Comparison of ENCODE assay signal across 8 cellular contexts in the genomic region with DNA sequence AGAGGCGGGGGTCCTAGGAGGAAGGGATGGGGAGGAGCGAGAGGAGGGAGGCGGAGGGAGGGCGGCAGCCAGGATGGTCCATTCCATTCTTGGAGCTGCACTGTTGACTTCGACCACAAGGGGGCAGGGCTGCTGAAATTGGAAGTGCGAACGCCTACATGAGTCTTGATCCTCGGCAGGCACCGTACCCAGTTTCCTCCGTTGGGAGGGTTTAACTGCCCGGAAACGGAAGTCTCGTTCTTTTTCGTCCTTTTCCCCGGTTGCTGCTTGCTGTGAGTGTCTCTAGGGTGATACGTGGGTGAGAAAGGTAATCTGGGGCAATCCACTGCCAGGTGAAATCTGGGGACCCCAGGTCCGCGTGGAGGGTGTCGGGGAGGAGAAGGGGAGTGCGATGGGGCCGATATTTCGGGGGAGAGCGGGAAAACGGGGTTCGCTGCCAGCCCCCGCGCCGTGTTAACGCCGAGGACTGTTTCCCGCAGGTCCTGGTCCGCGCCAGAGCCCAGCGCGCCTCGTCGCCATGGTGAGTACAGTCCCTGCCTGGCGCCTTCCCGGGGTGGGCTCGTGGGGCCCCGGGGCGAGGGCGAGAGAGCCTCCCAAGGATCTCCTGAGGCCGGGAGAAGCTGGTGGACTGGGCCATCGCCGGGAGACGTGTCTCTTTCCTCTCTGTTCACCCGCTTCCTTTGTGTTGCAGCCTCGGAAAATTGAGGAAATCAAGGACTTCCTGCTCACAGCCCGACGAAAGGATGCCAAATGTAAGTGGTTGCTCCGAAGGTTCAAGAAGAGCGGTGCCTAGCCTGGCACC. TPM values are rescaled to one million over a fixed set of nuclear protein-coding genes. Genes with fewer than 3 reads are reported as not detected.
DNase-seq lines count a peak whose midpoint lies in the region; ATAC-seq and TF ChIP-seq lines count a peak whose summit lies in the region.

A gene (plus strand): TSS at position 240 of the 802 bp plus-strand sequence. CDS start 278 bp downstream, at position 518.

- H3K9me3 Mint-ChIP-seq in activated T-helper 2 cell treated with anti-CD3 and anti-CD28 coated beads, Interferon-gamma antibody, Interleukin-2, Interleukin-4, amounts not matched to agents 10 μg/mL and 5 μg/mL and 100 μg/mL, durations not matched to agents 14 hours and 24 hours and 36 hours: no peaks in the 10 kb centered on the region
- H3K9me3 Mint-ChIP-seq in natural killer cell: no peaks in the 10 kb centered on the region

- TF ChIP-seq CTCF in LNCaP clone FGC (IDR thresholded peaks at IDR 0.05; ENCODE audit: control insufficient read depth, extremely low read depth, insufficient read depth) (peak; percentile 99), RWPE2 (IDR thresholded peaks at IDR 0.05; ENCODE audit: poor library complexity, severe bottlenecking) (peak; percentile 92), natural killer cell (IDR thresholded peaks at IDR 0.05) (peak; percentile 88)

- DNase-seq in DMS79 treated with DMSO at 0.1 percent for 48 hours (lab: John Stamatoyannopoulos, UW) (peak; percentile 71), LNCaP clone FGC (ENCODE audit: low read depth) (peak; percentile 96), RWPE2 (ENCODE audit: low spot score) (peak; percentile 93), fibroblast of peridontal ligament (ENCODE audit: extremely low read depth) (peak; percentile 98), natural killer cell (peak; percentile 93)
- DNase-seq in activated T-helper 2 cell treated with anti-CD3 and anti-CD28 coated beads, Interferon-gamma antibody, Interleukin-2, Interleukin-4, amounts not matched to agents 10 μg/mL and 5 μg/mL and 100 μg/mL, durations not matched to agents 14 hours and 24 hours and 36 hours (ENCODE audit: low spot score): peak; percentile 91
- DNase-seq in stimulated activated naive CD4-positive, alpha-beta T cell treated with Interleukin-2 at 50 U/mL for 16 hours (lab: John Stamatoyannopoulos, UW): peak; percentile 94

- peaks cover 10% of the 10 kb centered on the region for H3K27me3 ChIP-seq in RWPE2 (ENCODE audit: insufficient read depth, poor library complexity, severe bottlenecking)

- peaks cover 27% of the 10 kb centered on the region for H3K4me1 Mint-ChIP-seq in activated T-helper 2 cell treated with anti-CD3 and anti-CD28 coated beads, Interferon-gamma antibody, Interleukin-2, Interleukin-4, amounts not matched to agents 10 μg/mL and 5 μg/mL and 100 μg/mL, durations not matched to agents 14 hours and 24 hours and 36 hours (ENCODE audit: low read depth)
- peaks cover 32 to 46% of the 10 kb centered on the region in 2 donors for H3K4me1 Mint-ChIP-seq in natural killer cell

- H3K36me3 Mint-ChIP-seq in activated T-helper 2 cell treated with anti-CD3 and anti-CD28 coated beads, Interferon-gamma antibody, Interleukin-2, Interleukin-4, amounts not matched to agents 10 μg/mL and 5 μg/mL and 100 μg/mL, durations not matched to agents 14 hours and 24 hours and 36 hours (ENCODE audit: low read depth): peaks cover 44% of the 10 kb centered on the region
- no peaks in the 10 kb centered on the region for H3K36me3 Mint-ChIP-seq in natural killer cell

- H3K4me1 ChIP-seq in RWPE2 (ENCODE audit: insufficient read depth, poor library complexity, severe bottlenecking): peaks cover 16% of the 10 kb centered on the region

- H3K9me3 ChIP-seq in RWPE2 (ENCODE audit: severe bottlenecking): no peaks in the 10 kb centered on the region

- peak within 1 kb of the TSS; percentile 98 for H3K4me3 Mint-ChIP-seq in activated T-helper 2 cell treated with anti-CD3 and anti-CD28 coated beads, Interferon-gamma antibody, Interleukin-2, Interleukin-4, amounts not matched to agents 10 μg/mL and 5 μg/mL and 100 μg/mL, durations not matched to agents 14 hours and 24 hours and 36 hours (ENCODE audit: low read depth)
- peak within 1 kb of the TSS; percentile 98 for H3K4me3 Mint-ChIP-seq in natural killer cell

- H3K36me3 ChIP-seq in RWPE2 (ENCODE audit: low read depth): peaks cover 48% of the 10 kb centered on the region

- H3K27ac ChIP-seq in RWPE2 (ENCODE audit: poor library complexity, severe bottlenecking): peak within 1 kb of the TSS; percentile 56

- H3K27me3 Mint-ChIP-seq in activated T-helper 2 cell treated with anti-CD3 and anti-CD28 coated beads, Interferon-gamma antibody, Interleukin-2, Interleukin-4, amounts not matched to agents 10 μg/mL and 5 μg/mL and 100 μg/mL, durations not matched to agents 14 hours and 24 hours and 36 hours (ENCODE audit: low read depth): peaks cover 13% of the 10 kb centered on the region
- peaks cover 13 to 14% of the 10 kb centered on the region in 2 donors for H3K27me3 Mint-ChIP-seq in natural killer cell (ENCODE audit: low read depth in 2 of 2)

- peak within 1 kb of the TSS; percentile 97 for H3K27ac Mint-ChIP-seq in activated T-helper 2 cell treated with anti-CD3 and anti-CD28 coated beads, Interferon-gamma antibody, Interleukin-2, Interleukin-4, amounts not matched to agents 10 μg/mL and 5 μg/mL and 100 μg/mL, durations not matched to agents 14 hours and 24 hours and 36 hours
- H3K27ac Mint-ChIP-seq in natural killer cell: peak within 1 kb of the TSS; percentile 90 to 95

- intact Hi-C loops in activated T-helper 2 cell treated with anti-CD3 and anti-CD28 coated beads, Interferon-gamma antibody, Interleukin-2, Interleukin-4, amounts not matched to agents 10 μg/mL and 5 μg/mL and 100 μg/mL, durations not matched to agents 14 hours and 24 hours and 36 hours (cut with micrococcal nuclease): loop anchor here (5.0 kb wide), 1 partner anchor 891 kb away; a partner anchor contains a TSS
- intact Hi-C loops in natural killer cell (cut with micrococcal nuclease): loop anchor here (2.0 to 5.0 kb wide), 2 partner anchors 253 to 329 kb away; a partner anchor contains a TSS

- H3K4me3 ChIP-seq in LNCaP clone FGC (ENCODE audit: low read depth, low read length) (peak within 1 kb of the TSS; percentile 98), RWPE2 (ENCODE audit: severe bottlenecking) (peak within 1 kb of the TSS; percentile 88)

- ATAC-seq in GM21737 (IDR thresholded peaks at IDR 0.05; ENCODE audit: unreplicated experiment): peak; percentile 58
- ATAC-seq in RWPE2 (ENCODE audit: low read depth): peak; percentile 59
- peak; percentile 89 to 98 (median 94) for ATAC-seq in natural killer cell

RNA-seq across cellular contexts. Expression of the gene that starts here (rescaled TPM):
- 1,248 and 1,338 TPM in 2 replicates for total RNA-seq in activated T-helper 2 cell treated with anti-CD3 and anti-CD28 coated beads, Interferon-gamma antibody, Interleukin-2, Interleukin-4, amounts not matched to agents 10 μg/mL and 5 μg/mL and 100 μg/mL, durations not matched to agents 14 hours and 24 hours and 36 hours
- total RNA-seq in natural killer cell: 100 to 1,000 TPM; 560 to 802 (median 759) TPM

Comparison
In these comparisons a context has a peak if more than half of its experiments do, and no peak if none do; other contexts are left out.
1. Peak in every context shown above with its lines: DNase-seq, ATAC-seq, H3K4me3 ChIP-seq and H3K27ac ChIP-seq.